8 cellular contexts compared by ENCODE assay signal in the genomic region with DNA sequence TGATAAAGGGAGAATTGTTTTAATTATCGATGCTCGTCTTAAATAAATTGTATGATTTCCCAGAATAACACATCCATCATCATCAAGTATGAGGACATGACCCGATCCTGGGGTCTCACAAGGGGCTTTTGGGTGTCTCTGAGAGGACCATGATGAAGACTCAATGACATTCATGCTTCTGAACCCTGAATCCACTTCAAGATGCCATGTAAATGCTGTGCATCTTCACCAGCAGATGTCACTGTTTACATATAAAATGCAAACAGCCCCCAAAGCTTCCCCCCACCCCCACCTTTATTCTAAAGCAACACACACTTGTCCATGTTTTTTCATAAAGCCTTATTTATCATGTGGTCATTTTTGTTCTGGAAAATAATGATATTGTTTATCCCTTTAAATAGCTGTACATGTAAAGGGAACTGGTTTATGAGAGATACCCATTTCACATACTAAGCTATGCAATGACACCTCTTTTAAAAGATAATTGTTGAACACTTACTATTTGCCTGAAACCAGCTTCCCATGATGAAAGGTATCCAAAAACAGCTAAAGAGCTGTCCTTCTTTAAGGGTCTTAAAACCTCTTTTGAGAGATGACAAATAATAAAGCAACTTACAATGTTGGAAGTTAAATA.
A peak's percentile ranks its signal among the peaks of the same experiment; 100 is the strongest.
DNase-seq lines count a peak whose midpoint lies in the region; ATAC-seq and TF ChIP-seq lines count a peak whose summit lies in the region.

No MANE protein-coding gene starts in this region.

- TF ChIP-seq CTCF in 22Rv1 (IDR thresholded peaks at IDR 0.05) (peak; percentile 63), PC-3 (conservative IDR thresholded peaks at IDR 0.05; ENCODE audit: low read depth, low read length) (peak; percentile 86)

- intact Hi-C loops in PC-3 (cut with micrococcal nuclease): loop anchor here (2.0 kb wide), 1 partner anchor 426 kb away; no protein-coding TSS in a partner anchor

- CTCF ChIA-PET in PC-3 (lab: Charles Lee): no interaction called here

- H3K27ac ChIP-seq in 22Rv1: no peak overlapping the region
- no peak overlapping the region for H3K27ac ChIP-seq in PC-3 (ENCODE audit: low read length)

- H3K79me2 ChIP-seq in PC-3 (ENCODE audit: low read length): no peaks in the 10 kb centered on the region

- H3K9me2 ChIP-seq in PC-3 (replicated peaks; ENCODE audit: low read length): no peaks in the 10 kb centered on the region

- POLR2A ChIA-PET in PC-3 (lab: Charles Lee; ENCODE audit: unreplicated experiment): no interaction called here

- H3K4me2 ChIP-seq in PC-3 (ENCODE audit: low read length): no peak overlapping the region

- peak; percentile 30 for DNase-seq in ELR (ENCODE audit: low read depth)
- peak; percentile 42 for DNase-seq in PC-3
- peak; percentile 56 for DNase-seq in fibroblast of peridontal ligament (ENCODE audit: extremely low read depth)
- DNase-seq in retina: peak; percentile 46
- DNase-seq in effector CD8-positive, alpha-beta T cell (lab: John Stamatoyannopoulos, UW): no peak

- ATAC-seq in PC-3 (no peak), GM18861 (IDR thresholded peaks at IDR 0.05; ENCODE audit: unreplicated experiment) (no peak), HG03175 (IDR thresholded peaks at IDR 0.05; ENCODE audit: unreplicated experiment) (no peak)

- H2AFZ ChIP-seq in PC-3 (ENCODE audit: low read length): no peak overlapping the region

- no peaks in the 10 kb centered on the region for H4K20me1 ChIP-seq in PC-3 (ENCODE audit: low read length)

- no peaks in the 10 kb centered on the region for H3K36me3 ChIP-seq in PC-3 (ENCODE audit: low read depth, low read length)

- no peak overlapping the region for H3K4me3 ChIP-seq in PC-3 (ENCODE audit: low read length)

- no TSS peak for BruUV-seq in PC-3 (replicated peaks; lab: Mats Ljungman, UMichigan)

- no peaks in the 10 kb centered on the region for H3K9me3 ChIP-seq in PC-3 (ENCODE audit: low read length)

- H3K27me3 ChIP-seq in PC-3 (ENCODE audit: low read length): no peaks in the 10 kb centered on the region

- H3K9ac ChIP-seq in PC-3 (ENCODE audit: low read length): no peak overlapping the region

- no peaks in the 10 kb centered on the region for H3F3A ChIP-seq in PC-3 (ENCODE audit: low read length, unreplicated experiment)

- H3K4me1 ChIP-seq in PC-3 (ENCODE audit: insufficient read depth, low read length): no peaks in the 10 kb centered on the region; the same call in 1 of the 2 replicates
